In the genomic region with DNA sequence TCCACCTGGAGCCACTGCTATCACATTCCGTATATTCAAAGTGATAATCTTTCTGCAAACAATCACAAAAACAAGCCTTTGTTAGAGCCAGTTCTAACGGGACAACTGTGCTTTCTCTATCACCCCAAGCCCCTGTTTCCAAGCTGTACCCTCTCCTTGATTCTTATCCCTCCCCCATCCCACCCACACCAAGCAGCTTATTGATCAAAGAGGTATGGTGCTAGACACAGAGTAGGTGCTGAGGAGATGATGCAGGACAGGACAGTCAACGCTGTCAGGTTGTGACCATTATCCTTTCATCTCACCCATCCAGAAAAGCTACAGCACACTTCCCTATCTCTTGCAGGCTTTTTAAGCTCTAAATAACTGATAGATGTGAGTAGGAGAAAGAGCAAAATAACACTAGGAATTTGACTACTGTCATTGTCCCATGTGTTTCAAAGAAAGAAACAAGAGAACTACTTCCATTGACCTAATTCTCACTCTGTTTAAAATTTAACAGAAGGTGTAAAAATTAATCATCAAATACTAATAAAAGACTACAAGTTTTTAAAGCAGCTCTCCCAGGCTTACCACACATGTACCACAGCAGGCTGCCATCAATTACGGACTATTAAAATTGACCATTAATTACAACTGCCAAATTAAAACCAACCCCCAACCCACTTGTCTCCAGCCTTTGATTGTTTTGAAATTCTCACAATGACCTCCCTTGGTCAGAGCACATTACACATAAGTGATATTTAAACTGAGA, we compare ENCODE assay signal across 16 cellular contexts.
"Had no signal": no experiment of that assay in that cellular context is flagged by ENCODE, and none has a peak within 500 bp of the region (broad histone marks: within the 10 kb centered on the region; RNA-seq: fewer than 3 reads in every experiment).

No MANE protein-coding gene starts in this region.

- H3K4me1 ChIP-seq: lower lobe of right lung, parathyroid adenoma had no signal

- DNase-seq: activated CD4-positive, alpha-beta T cell treated with anti-CD3 and anti-CD28 coated beads for 1 hour; activated CD4-positive, alpha-beta T cell treated with anti-CD3 and anti-CD28 coated beads, Interleukin-2, amount 50 U/mL, for 4 hours; activated naive CD4-positive, alpha-beta T cell treated with anti-CD3 and anti-CD28 coated beads for 36 hours; activated naive CD8-positive, alpha-beta T cell treated with anti-CD3 and anti-CD28 coated beads, Interleukin-2, amount 50 U/mL, for 24 hours; activated T-cell treated with anti-CD3 and anti-CD28 coated beads for 4 hours; cortex of kidney; effector CD8-positive, alpha-beta T cell; foreskin fibroblast; left colon; lower lobe of right lung; stimulated activated CD4-positive, alpha-beta T cell treated with anti-CD3 and anti-CD28 coated beads, Interleukin-2, amount 100 ng/mL, for 48 hours; T-cell; T1000; trophoblast cell had no signal

- H3K9me3 ChIP-seq: lower lobe of right lung had no signal

- H3K27ac ChIP-seq: lower lobe of right lung, parathyroid adenoma had no signal

- H3K36me3 ChIP-seq: lower lobe of right lung had no signal

- ATAC-seq: activated naive CD8-positive, alpha-beta T cell treated with anti-CD3 and anti-CD28 coated beads, Interleukin-2, amount 50 U/mL, for 24 hours; left colon; lower lobe of right lung; stimulated activated memory B cell treated with anti-CD40 and anti-IgM and Interleukin-4, amounts not matched to agents 10 μg/mL and 1 μg/mL and 100 μg/mL, for 72 hours; T-cell had no signal

- H3K4me3 ChIP-seq: lower lobe of right lung had no signal
